Comparison of ENCODE assay signal across 1 cellular context in genomic region chr1:58784758-58785423, GRCh38.
TF ChIP-seq lines count a peak whose summit lies in the region.

No MANE protein-coding gene starts in this region.

TF ChIP-seq in HEK293, 187 proteins besides CTCF, POLR2A, EP300 and RAD21 (continued from another document):
- TF ChIP-seq ZBTB20 (tag by site-specific recombination; IDR thresholded peaks at IDR 0.05) (peak; percentile 32; the same call in 1 of the 2 replicates), ZNF248 (tag by site-specific recombination; IDR thresholded peaks at IDR 0.05) (no peak), ZSCAN23 (tag by site-specific recombination; IDR thresholded peaks at IDR 0.05) (no peak), REPIN1 (tag by site-specific recombination; IDR thresholded peaks at IDR 0.05; ENCODE audit: low read depth) (no peak), ZNF776 (tag by site-specific recombination; IDR thresholded peaks at IDR 0.05; ENCODE audit: borderline replicate concordance) (no peak), ZNF629 (tag by site-specific recombination; IDR thresholded peaks at IDR 0.05) (no peak; the same call in 1 of the 2 replicates), ZNF639 (tag by site-specific recombination; IDR thresholded peaks at IDR 0.05) (no peak), ZNF398 (tag by site-specific recombination; IDR thresholded peaks at IDR 0.05) (no peak), ZNF501 (tag by site-specific recombination; IDR thresholded peaks at IDR 0.05) (peak; percentile 43; the same call in 1 of the 2 replicates), ZNF335 (tag by site-specific recombination; conservative IDR thresholded peaks at IDR 0.05) (peak; percentile 45), ZNF488 (tag by site-specific recombination; IDR thresholded peaks at IDR 0.05) (no peak), PATZ1 (tag by site-specific recombination; IDR thresholded peaks at IDR 0.05) (peak; percentile 78), KLF16 (tag by site-specific recombination; IDR thresholded peaks at IDR 0.05) (0 out of 2 replicates have a peak, but pooled peaks have one; percentile 16), ZBTB8A (tag by site-specific recombination; IDR thresholded peaks at IDR 0.05) (0 out of 2 replicates have a peak, but pooled peaks have one; percentile 9), PBX3 (CRISPR knock-in tag; IDR thresholded peaks at IDR 0.05) (no peak), ZNF362 (tag by site-specific recombination; IDR thresholded peaks at IDR 0.05) (no peak), ZBTB26 (tag by site-specific recombination; optimal IDR thresholded peaks at IDR 0.05) (peak; percentile 95), ZNF610 (tag by site-specific recombination; IDR thresholded peaks at IDR 0.05; ENCODE audit: borderline replicate concordance) (no peak), ZNF341 (tag by site-specific recombination; IDR thresholded peaks at IDR 0.05; ENCODE audit: low read depth) (no peak), FEZF1 (tag by site-specific recombination; IDR thresholded peaks at IDR 0.05) (no peak)
